Comparison of ENCODE assay signal across 8 cellular contexts in the genomic region with DNA sequence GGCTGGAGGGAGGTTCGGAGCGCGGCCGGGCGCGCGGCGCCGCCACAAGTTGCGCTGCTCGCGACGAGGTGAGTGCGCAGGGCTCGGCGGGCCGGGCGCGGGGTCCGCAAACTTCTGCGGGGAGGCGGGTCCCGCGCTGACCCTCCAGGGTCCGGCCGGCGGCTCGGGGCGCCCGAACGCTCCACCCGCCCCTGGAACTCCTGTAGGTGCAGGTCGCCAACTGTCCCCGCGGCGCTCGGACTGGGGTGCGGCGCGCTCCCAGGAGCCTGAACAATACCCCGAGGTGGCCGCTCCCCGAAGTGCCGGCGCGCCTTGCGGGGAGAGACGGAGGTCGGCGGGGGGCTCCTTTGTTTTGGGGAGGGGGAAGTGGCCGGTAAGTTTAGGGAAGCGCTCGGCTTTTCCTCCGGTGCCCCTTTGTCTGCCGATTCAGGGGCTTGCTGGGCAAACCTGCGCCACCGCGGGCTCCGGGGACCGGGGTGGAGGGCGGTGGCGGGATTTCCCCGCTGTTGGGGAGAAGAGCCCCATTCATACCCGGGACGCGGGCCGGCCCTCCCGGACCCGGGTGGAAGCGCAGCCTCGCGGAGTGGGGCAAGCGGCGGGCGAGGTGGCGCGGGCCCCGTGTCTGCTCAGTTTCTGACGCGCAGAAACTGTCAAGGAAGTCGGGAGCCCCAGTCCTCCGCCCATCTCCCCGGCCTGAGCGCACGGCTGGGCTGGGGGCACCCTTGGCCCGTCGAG. TPM values are rescaled to one million over a fixed set of nuclear protein-coding genes. Genes with fewer than 3 reads are reported as not detected.
A peak's percentile ranks its signal among the peaks of the same experiment; 100 is the strongest.
DNase-seq lines count a peak whose midpoint lies in the region; ATAC-seq and TF ChIP-seq lines count a peak whose summit lies in the region.

No MANE protein-coding gene starts in this region.

- H3K9me3 ChIP-seq in Caco-2 (no peaks in the 10 kb centered on the region), H9 (ENCODE audit: control insufficient read depth, low read depth, low read length) (no peaks in the 10 kb centered on the region), Panc1 (ENCODE audit: control insufficient read depth, insufficient read depth, low read depth, low read length) (no peaks in the 10 kb centered on the region), adipocyte (ENCODE audit: control insufficient read depth, low read length) (no peaks in the 10 kb centered on the region), iPS-20b (ENCODE audit: insufficient read depth, low read depth, low read length) (no peaks in the 10 kb centered on the region)

- no peaks in the 10 kb centered on the region for H3K79me1 ChIP-seq in H9 (ENCODE audit: insufficient read depth, low read depth, low read length, poor library complexity, severe bottlenecking)

- peak overlapping the region; percentile 94 for H3K14ac ChIP-seq in H9 (ENCODE audit: insufficient read depth, low read length)

- no peak for TF ChIP-seq CTCF in Caco-2 (IDR thresholded peaks at IDR 0.05; ENCODE audit: insufficient read depth in 1 of 2, low read depth in 1 of 2, low read length in 1 of 2, severe bottlenecking in 1 of 2, unreplicated experiment in 1 of 2)
- TF ChIP-seq CTCF in H9 (conservative IDR thresholded peaks at IDR 0.05), result no peak
- TF ChIP-seq CTCF in Panc1 (IDR thresholded peaks at IDR 0.05), result 0 out of 2 replicates have a peak, but pooled peaks have one; percentile 2

- H3K23me2 ChIP-seq in H9 (ENCODE audit: insufficient read length, low read depth, low read length, poor library complexity, severe bottlenecking), result peaks cover 20% of the 10 kb centered on the region

- no peak overlapping the region for H2AK5ac ChIP-seq in H9 (ENCODE audit: insufficient read length, low read length)

- peaks cover 20% of the 10 kb centered on the region for H3K4me1 Mint-ChIP-seq in Caco-2 (ENCODE audit: low read depth, unreplicated experiment)
- H3K4me1 Mint-ChIP-seq in H9, result peaks cover 18 to 32% of the 10 kb centered on the region in 2 experiments

- peaks cover 25% of the 10 kb centered on the region for H3K36me3 Mint-ChIP-seq in Caco-2 (ENCODE audit: insufficient read depth, unreplicated experiment)
- H3K36me3 Mint-ChIP-seq in H9 (ENCODE audit: insufficient read depth in 1 of 3, low read depth in 3 of 3), result peaks cover 4 to 19% (median 11%) of the 10 kb centered on the region in 3 experiments

- H3K4me1 ChIP-seq in Caco-2 (peaks cover 6% of the 10 kb centered on the region), H9 (ENCODE audit: insufficient read depth, low read length) (peaks cover 9% of the 10 kb centered on the region), Panc1 (ENCODE audit: control insufficient read depth, insufficient read depth, low read length) (peaks cover 9% of the 10 kb centered on the region), adipocyte (ENCODE audit: control insufficient read depth, insufficient read depth, low read length) (peaks cover 4% of the 10 kb centered on the region), iPS-20b (ENCODE audit: insufficient read depth, low read length) (peaks cover 15% of the 10 kb centered on the region; the same call in 1 of the 2 replicates)

- H4K8ac ChIP-seq in H9 (replicated peaks; ENCODE audit: insufficient read length, low read depth, low read length), result no peak overlapping the region

- H3K27ac Mint-ChIP-seq in Caco-2 (ENCODE audit: unreplicated experiment), result no peak overlapping the region
- H3K27ac Mint-ChIP-seq in H9, result no peak overlapping the region

- no peak overlapping the region for H2BK5ac ChIP-seq in H9 (ENCODE audit: insufficient read length, low read length)

- intact Hi-C loops in Caco-2 (cut with micrococcal nuclease; ENCODE audit: unreplicated experiment) (loop anchor here (2.0 to 10.0 kb wide), 5 partner anchors 73 to 651 kb away; no protein-coding TSS in a partner anchor), Panc1 (cut with micrococcal nuclease; ENCODE audit: unreplicated experiment) (no loop called here)

- 0 out of 2 replicates have a peak overlapping the region, but pooled peaks have one; percentile 46 for H3K4ac ChIP-seq in H9 (ENCODE audit: low read depth, low read length)

- peaks cover 4% of the 10 kb centered on the region; the same call in 1 of the 2 replicates for H3K79me2 ChIP-seq in H9 (ENCODE audit: insufficient read depth, low read length)

- H3K9me3 Mint-ChIP-seq in Caco-2 (ENCODE audit: unreplicated experiment), result no peaks in the 10 kb centered on the region
- peaks cover 5 to 38% of the 10 kb centered on the region in 2 experiments; a peak in 4 of 5 replicates for H3K9me3 Mint-ChIP-seq in H9

- DNase-seq in Caco-2 (peak in 1 of 2 experiments; percentile 12), H9 (no peak), Panc1 (ENCODE audit: low read depth, low spot score) (no peak), adipocyte (ENCODE audit: low read depth) (peak; percentile 47), EL (no peak), NCI-H526 treated with DMSO at 0.1 percent for 48 hours (lab: John Stamatoyannopoulos, UW) (no peak)
- DNase-seq in stimulated activated CD4-positive, alpha-beta T cell treated with anti-CD3 and anti-CD28 coated beads, Interleukin-1b, Interleukin-23, amount 100 ng/mL, for 48 hours, result peak; percentile 10

- no peak overlapping the region for H3T11ph ChIP-seq in H9 (ENCODE audit: low read length)

- H3K9ac ChIP-seq in H9 (ENCODE audit: extremely low read depth, insufficient read length, low read length), result peak overlapping the region; percentile 43
- peak overlapping the region; percentile 74 for H3K9ac ChIP-seq in adipocyte (ENCODE audit: low read length)
- H3K9ac ChIP-seq in iPS-20b (ENCODE audit: low read depth, low read length), result peak overlapping the region; percentile 68; the same call in 1 of the 2 replicates

- ATAC-seq in Panc1, result peak; percentile 35

- H3K4me3 Mint-ChIP-seq in Caco-2 (ENCODE audit: unreplicated experiment) (peak overlapping the region; percentile 67), H9 (peak overlapping the region; percentile 55 to 85)

- WGBS in H9 (ENCODE audit: extremely low coverage, insufficient read length, low lambda C conversion rate), result no CpG with 5 or more reads among the region's 87 CpGs

- H3K56ac ChIP-seq in H9 (ENCODE audit: insufficient read length, low read depth, low read length), result no peak overlapping the region

- no peaks in the 10 kb centered on the region for H3K27me3 ChIP-seq in Caco-2 (replicated peaks; ENCODE audit: control insufficient read depth, insufficient read depth, low read length)
- no peaks in the 10 kb centered on the region; the same call in 1 of the 2 replicates for H3K27me3 ChIP-seq in H9 (ENCODE audit: insufficient read depth, low read length)
- no peaks in the 10 kb centered on the region for H3K27me3 ChIP-seq in Panc1 (ENCODE audit: control insufficient read depth, insufficient read depth, low read length)
- H3K27me3 ChIP-seq in adipocyte (replicated peaks; ENCODE audit: control insufficient read depth, insufficient read depth, low read length), result peaks cover 10% of the 10 kb centered on the region
- H3K27me3 ChIP-seq in iPS-20b (ENCODE audit: insufficient read depth, low read length), result peaks cover 13% of the 10 kb centered on the region; the same call in 1 of the 2 replicates

- H2BK15ac ChIP-seq in H9 (ENCODE audit: low read depth, low read length), result no peak overlapping the region

- no peaks in the 10 kb centered on the region for H4K20me1 ChIP-seq in H9 (ENCODE audit: control insufficient read depth, insufficient read depth, insufficient read length)

- no peak overlapping the region for H4K5ac ChIP-seq in H9 (ENCODE audit: insufficient read length, low read depth, low read length)

- peak overlapping the region; percentile 76 for H3K4me3 ChIP-seq in Caco-2 (ENCODE audit: low read depth, low read length)
- H3K4me3 ChIP-seq in Panc1 (ENCODE audit: low read depth in 2 of 2, low read length in 2 of 2), result peak overlapping the region; percentile 47 to 56
- peak overlapping the region; percentile 75 for H3K4me3 ChIP-seq in adipocyte (ENCODE audit: low read length)
- peak overlapping the region; percentile 69; the same call in 1 of the 2 replicates for H3K4me3 ChIP-seq in iPS-20b (ENCODE audit: low read length)

- CTCF ChIA-PET in Caco-2 (lab: Charles Lee) (no interaction called here), Panc1 (lab: Charles Lee) (no interaction called here)

- no peak overlapping the region for H3K23ac ChIP-seq in H9 (ENCODE audit: insufficient read length, low read depth, low read length)

- H3K4me2 ChIP-seq in H9 (ENCODE audit: insufficient read depth, insufficient read length, low read length), result peak overlapping the region; percentile 58

- H3K36me3 ChIP-seq in Caco-2 (ENCODE audit: control insufficient read depth, insufficient read depth, low read length) (no peaks in the 10 kb centered on the region), Panc1 (ENCODE audit: control insufficient read depth, insufficient read depth, low read length) (no peaks in the 10 kb centered on the region), adipocyte (ENCODE audit: control insufficient read depth, insufficient read depth, low read length, severe bottlenecking) (no peaks in the 10 kb centered on the region), iPS-20b (ENCODE audit: insufficient read depth, low read depth, low read length) (no peaks in the 10 kb centered on the region)

- no peak overlapping the region for H2BK12ac ChIP-seq in H9 (ENCODE audit: insufficient read length, low read depth, low read length)

- BruUV-seq in Caco-2 (replicated peaks; lab: Mats Ljungman, UMichigan), result no TSS peak
- BruUV-seq in Panc1 (replicated peaks; lab: Mats Ljungman, UMichigan), result no TSS peak

- H3K27me3 Mint-ChIP-seq in Caco-2 (ENCODE audit: insufficient read depth, unreplicated experiment), result no peaks in the 10 kb centered on the region
- H3K27me3 Mint-ChIP-seq in H9 (ENCODE audit: low read depth), result peaks cover 22% of the 10 kb centered on the region

- no peak overlapping the region for H2AFZ ChIP-seq in H9 (ENCODE audit: low read length)

- no peak overlapping the region for H4K91ac ChIP-seq in H9 (ENCODE audit: insufficient read length, low read depth, low read length)

- no peak overlapping the region for H2BK20ac ChIP-seq in H9 (ENCODE audit: low read depth, low read length, poor library complexity, severe bottlenecking)

- no peak overlapping the region for H2BK120ac ChIP-seq in H9 (ENCODE audit: low read depth, low read length, poor library complexity, severe bottlenecking)

- POLR2A ChIA-PET in Caco-2 (lab: Charles Lee) (no interaction called here), Panc1 (lab: Charles Lee) (no interaction called here)

- H3K27ac ChIP-seq in H9 (ENCODE audit: insufficient read length, low read depth, low read length) (no peak overlapping the region), Panc1 (ENCODE audit: low read length) (no peak overlapping the region), iPS-20b (ENCODE audit: low read length) (no peak overlapping the region)

- H3K18ac ChIP-seq in H9 (ENCODE audit: insufficient read length, low read depth, low read length), result peak overlapping the region; percentile 71

- in situ Hi-C loops in Panc1 (cut with HindIII; ENCODE audit: low pct_unique_long_range_greater_than_20kb, low sequenced_read_pairs), result no loop called here

RNA-seq across cellular contexts. Expression of a gene that starts 0.7 kb away (rescaled TPM):
- total RNA-seq in Caco-2 (2022) (75.3 and 84.2 TPM in 2 replicates), H9 (2021) (24.1 and 26.0 TPM in 2 replicates), Panc1 (2021; ENCODE audit: unreplicated experiment) (14.6 TPM)
- polyA plus RNA-seq in Panc1 (2012; ENCODE audit: insufficient read length), result 12.2 TPM

Comparison
In these comparisons a context has a peak if more than half of its experiments do, and no peak if none do; other contexts are left out.
1. DNase-seq: peak in adipocyte (single experiment) and stimulated activated CD4-positive, alpha-beta T cell treated with anti-CD3 and anti-CD28 coated beads, Interleukin-1b, Interleukin-23, amount 100 ng/mL, for 48 hours (single experiment); none in H9 (single experiment), Panc1 (single experiment), EL (single experiment) and NCI-H526 treated with DMSO at 0.1 percent for 48 hours (single experiment).
2. Peak in every context shown above with its lines, with median percentiles within 50 percentile points of each other: H3K4me3 ChIP-seq and H3K9ac ChIP-seq.